In genomic region chr1:157021688-157022087, GRCh38 we compare ENCODE assay signal across 2 cellular contexts.
TF ChIP-seq lines count a peak whose summit lies in the region.

No MANE protein-coding gene starts in this region.

TF ChIP-seq in HEK293, 187 proteins besides CTCF, POLR2A, EP300 and RAD21 (continued from another document):
- no peak for TF ChIP-seq ZNF398 (tag by site-specific recombination; IDR thresholded peaks at IDR 0.05)

TF ChIP-seq in K562, 482 proteins besides CTCF, POLR2A, EP300 and RAD21 (continued from another document):
- no peak for TF ChIP-seq ARID4B (CRISPR knock-in tag; IDR thresholded peaks at IDR 0.05)
- peak; percentile 98 for TF ChIP-seq ZNF324 (CRISPR knock-in tag; IDR thresholded peaks at IDR 0.05)
- TF ChIP-seq TRIM24 (IDR thresholded peaks at IDR 0.05), result no peak
- no peak for TF ChIP-seq MAFF (IDR thresholded peaks at IDR 0.05; ENCODE audit: low read length)
- no peak for TF ChIP-seq ZSCAN32 (CRISPR knock-in tag; IDR thresholded peaks at IDR 0.05)
- TF ChIP-seq CCAR2 (IDR thresholded peaks at IDR 0.05; ENCODE audit: low read depth, low read length), result no peak
- TF ChIP-seq BMI1 (IDR thresholded peaks at IDR 0.05; ENCODE audit: low read length), result no peak
- TF ChIP-seq CBX3 (IDR thresholded peaks at IDR 0.05; ENCODE audit: borderline replicate concordance in 1 of 2, low read length in 2 of 2), result 0 out of 3 replicates have a peak, but pooled peaks of 1 of the 2 experiments have one; percentile 46
- no peak for TF ChIP-seq BACH1 (tag; IDR thresholded peaks at IDR 0.05)
